ENCODE assay signal across 8 cellular contexts in genomic region chr16:82169861-82170845, GRCh38. TPM values are rescaled to one million over a fixed set of nuclear protein-coding genes. Genes with fewer than 3 reads are reported as not detected.
DNase-seq lines count a peak whose midpoint lies in the region; ATAC-seq and TF ChIP-seq lines count a peak whose summit lies in the region.

A gene with protein sequence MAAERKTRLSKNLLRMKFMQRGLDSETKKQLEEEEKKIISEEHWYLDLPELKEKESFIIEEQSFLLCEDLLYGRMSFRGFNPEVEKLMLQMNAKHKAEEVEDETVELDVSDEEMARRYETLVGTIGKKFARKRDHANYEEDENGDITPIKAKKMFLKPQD (minus strand): TSS chr16:82170224. CDS start chr16:82170175, 49 bp downstream.

- CTCF ChIA-PET in activated CD8-positive, alpha-beta T cell treated with anti-CD3 and anti-CD28 coated beads for 36 hours (lab: Charles Lee): interaction anchor here (1.2 to 2.1 kb wide), 2 partner anchors 60 to 93 kb away, joined by 3 to 18 read pairs; no protein-coding TSS in a partner anchor

- peaks cover 31% of the 10 kb centered on the region for H3K4me1 Mint-ChIP-seq in activated CD8-positive, alpha-beta T cell treated with anti-CD3 and anti-CD28 coated beads for 36 hours (ENCODE audit: low read depth)

- peaks cover 10% of the 10 kb centered on the region for H3K27me3 Mint-ChIP-seq in activated CD8-positive, alpha-beta T cell treated with anti-CD3 and anti-CD28 coated beads for 36 hours

- peak within 1 kb of the TSS; percentile 92 for H3K27ac ChIP-seq in C4-2B
- H3K27ac ChIP-seq in lower lobe of right lung: peak within 1 kb of the TSS; percentile 84

- H3K4me3 Mint-ChIP-seq in activated CD8-positive, alpha-beta T cell treated with anti-CD3 and anti-CD28 coated beads for 36 hours: peak within 1 kb of the TSS; percentile 88

- no peaks in the 10 kb centered on the region for H3K27me3 ChIP-seq in lower lobe of right lung (ENCODE audit: low read depth)

- H3K4me3 ChIP-seq in lower lobe of right lung: peak within 1 kb of the TSS; percentile 71

- DNase-seq in NCI-H82 (lab: John Stamatoyannopoulos, UW): peak; percentile 92
- DNase-seq in activated CD8-positive, alpha-beta T cell treated with anti-CD3 and anti-CD28 coated beads for 36 hours: peak; percentile 91
- peak; percentile 94 for DNase-seq in ecto neural progenitor cell (ENCODE audit: low spot score)
- DNase-seq in lower lobe of right lung: peak; percentile 95
- DNase-seq in stimulated activated CD4-positive, alpha-beta T cell treated with anti-CD3 and anti-CD28 coated beads, TNF-alpha, amount 100 ng/mL, for 1 hour (ENCODE audit: low read depth in 3 of 3, low spot score in 1 of 3): peak; percentile 64 to 87 (median 82)

- peaks cover 38% of the 10 kb centered on the region for H3K36me3 Mint-ChIP-seq in activated CD8-positive, alpha-beta T cell treated with anti-CD3 and anti-CD28 coated beads for 36 hours (ENCODE audit: low read depth)

- ATAC-seq in GM19351 (IDR thresholded peaks at IDR 0.05; ENCODE audit: unreplicated experiment) (peak; percentile 96), HG03520 (IDR thresholded peaks at IDR 0.05; ENCODE audit: unreplicated experiment) (peak; percentile 94), lower lobe of right lung (peak; percentile 100)
- peak; percentile 96 for ATAC-seq in activated CD8-positive, alpha-beta T cell treated with anti-CD3 and anti-CD28 coated beads for 36 hours

- H3K9me3 Mint-ChIP-seq in activated CD8-positive, alpha-beta T cell treated with anti-CD3 and anti-CD28 coated beads for 36 hours: peaks cover 9% of the 10 kb centered on the region

- H3K4me1 ChIP-seq in lower lobe of right lung: peaks cover 13% of the 10 kb centered on the region

- H3K36me3 ChIP-seq in lower lobe of right lung: no peaks in the 10 kb centered on the region

- intact Hi-C loops in activated CD8-positive, alpha-beta T cell treated with anti-CD3 and anti-CD28 coated beads for 36 hours (cut with micrococcal nuclease): no loop called here
- intact Hi-C loops in lower lobe of right lung (cut with DNase I): no loop called here

- TF ChIP-seq CTCF in C4-2B (conservative IDR thresholded peaks at IDR 0.05): no peak
- no peak for TF ChIP-seq CTCF in activated CD8-positive, alpha-beta T cell treated with anti-CD3 and anti-CD28 coated beads for 36 hours (IDR thresholded peaks at IDR 0.05)
- TF ChIP-seq CTCF in lower lobe of right lung (IDR thresholded peaks at IDR 0.05): no peak

- H3K9me3 ChIP-seq in lower lobe of right lung: no peaks in the 10 kb centered on the region

- POLR2A ChIA-PET in activated CD8-positive, alpha-beta T cell treated with anti-CD3 and anti-CD28 coated beads for 36 hours (lab: Charles Lee): interaction anchor here (0.7 to 2.8 kb wide), 9 partner anchors 9 to 96 kb away, joined by 3 to 13 read pairs (median 4); no protein-coding TSS in a partner anchor

- H3K27ac Mint-ChIP-seq in activated CD8-positive, alpha-beta T cell treated with anti-CD3 and anti-CD28 coated beads for 36 hours: peak within 1 kb of the TSS; percentile 99

RNA-seq across cellular contexts. Expression of the gene that starts here (rescaled TPM):
- 10 to 100 TPM; 46.9 to 51.2 TPM for total RNA-seq in activated CD8-positive, alpha-beta T cell treated with anti-CD3 and anti-CD28 coated beads for 36 hours
- total RNA-seq in lower lobe of right lung: 24.3 TPM

Comparison
In these comparisons a context has a peak if more than half of its experiments do, and no peak if none do; other contexts are left out.
1. Peak in every context shown above with its lines: DNase-seq, ATAC-seq, H3K4me3 ChIP-seq and H3K27ac ChIP-seq.